In genomic region chr2:218368150-218368528, GRCh38 we compare ENCODE assay signal across 9 cellular contexts. TPM values are rescaled to one million over a fixed set of nuclear protein-coding genes. Genes with fewer than 3 reads are reported as not detected.
DNase-seq lines count a peak whose midpoint lies in the region; ATAC-seq, FAIRE-seq and TF ChIP-seq lines count a peak whose summit lies in the region.
"Had no signal": no experiment of that assay in that cellular context is flagged by ENCODE, and none has a peak within 500 bp of the region (broad histone marks: within the 10 kb centered on the region; RNA-seq: fewer than 3 reads in every experiment).

No MANE protein-coding gene starts in this region.

- no peak for TF ChIP-seq POLR2A in K562 (conservative IDR thresholded peaks at IDR 0.05)
- no peak for TF ChIP-seq POLR2A in tibial nerve (IDR thresholded peaks at IDR 0.05)

- H3K4me1 Mint-ChIP-seq in activated T-cell treated with anti-CD3 and anti-CD28 coated beads, Interleukin-2, amount 50 U/mL, for 24 hours (ENCODE audit: low read depth), result peaks cover 14% of the 10 kb centered on the region

- H3K9me1 ChIP-seq in K562 (ENCODE audit: control insufficient read depth, insufficient read depth, low read length), result no peaks in the 10 kb centered on the region

- H3K27ac ChIP-seq in K562 (ENCODE audit: extremely low read depth, low read depth, low read length), result peak overlapping the region; percentile 89
- H3K27ac ChIP-seq in lung (ENCODE audit: low read depth in 1 of 2, low read length in 1 of 2), result peak overlapping the region; percentile 90 to 97
- H3K27ac ChIP-seq in tibial nerve, result peak overlapping the region; percentile 80 to 94 (median 87)

- H4K20me1 ChIP-seq in K562 (replicated peaks; ENCODE audit: control insufficient read depth, insufficient read depth, low read length), result no peaks in the 10 kb centered on the region

- no peaks in the 10 kb centered on the region for H3K36me3 ChIP-seq in K562 (ENCODE audit: control insufficient read depth, insufficient read depth, low read length)
- H3K36me3 ChIP-seq in lung (ENCODE audit: control insufficient read depth in 2 of 2, insufficient read depth in 2 of 2, low read length in 2 of 2), result no peaks in the 10 kb centered on the region
- no peaks in the 10 kb centered on the region for H3K36me3 ChIP-seq in tibial nerve

- H3K4me3 ChIP-seq in K562 (peak overlapping the region; percentile 56), lung (peak overlapping the region; percentile 42), tibial nerve (peak overlapping the region; percentile 38 to 64 (median 54))

- H3K9me3 ChIP-seq in K562 (replicated peaks; ENCODE audit: control insufficient read depth, insufficient read depth, low read depth, low read length) (no peaks in the 10 kb centered on the region), lung (ENCODE audit: control insufficient read depth in 2 of 2, insufficient read depth in 1 of 2, low read length in 1 of 2) (no peaks in the 10 kb centered on the region), tibial nerve (peaks cover 0 to 7% (median 0%) of the 10 kb centered on the region in 4 donors)

- no peaks in the 10 kb centered on the region for H3K9me3 Mint-ChIP-seq in activated T-cell treated with anti-CD3 and anti-CD28 coated beads, Interleukin-2, amount 50 U/mL, for 24 hours

- ATAC-seq in K562 (no peak), lung (ENCODE audit: insufficient read depth, low FRiP score) (no peak), HG03432 (IDR thresholded peaks at IDR 0.05; ENCODE audit: unreplicated experiment) (no peak)

- H3K9ac ChIP-seq in K562 (ENCODE audit: insufficient read depth in 1 of 2, low read depth in 2 of 2, low read length in 2 of 2), result peak overlapping the region; percentile 94 to 95

- H3K4me2 ChIP-seq in K562 (ENCODE audit: insufficient read depth, low read length), result peak overlapping the region; percentile 93

- intact Hi-C loops in K562 (cut with micrococcal nuclease), result loop anchor here (2.0 kb wide), 1 partner anchor 29 kb away; no protein-coding TSS in a partner anchor

- POLR2A ChIA-PET in K562 (lab: Yijun Ruan, JAX), result interaction anchor here (0.6 to 1.2 kb wide), 3 partner anchors 10 to 35 kb away, joined by 3 to 9 read pairs (median 4); no protein-coding TSS in a partner anchor

- CTCF ChIA-PET in K562 (lab: Yijun Ruan, JAX; ENCODE audit: low intra/inter-chr PET ratio), result no interaction called here

- H3K27me3 Mint-ChIP-seq in activated T-cell treated with anti-CD3 and anti-CD28 coated beads, Interleukin-2, amount 50 U/mL, for 24 hours, result no peaks in the 10 kb centered on the region

- no peak for TF ChIP-seq EP300 in K562 (IDR thresholded peaks at IDR 0.05; ENCODE audit: low read length)
- no peak for TF ChIP-seq EP300 in tibial nerve (IDR thresholded peaks at IDR 0.05)

- TSS peak; percentile 95 for BruUV-seq in K562 (replicated peaks; lab: Mats Ljungman, UMichigan)

- in situ Hi-C loops in K562 (cut with MboI), result no loop called here

- TF ChIP-seq CTCF in K562 (IDR thresholded peaks at IDR 0.05 in 2 of 3, conservative IDR thresholded peaks at IDR 0.05 in 1 of 3; ENCODE audit: insufficient read depth in 2 of 3, low read depth in 1 of 3, low read length in 3 of 3) (no peak), lung (IDR thresholded peaks at IDR 0.05; ENCODE audit: control extremely low read depth, extremely low read depth) (no peak), tibial nerve (IDR thresholded peaks at IDR 0.05) (no peak)

- peak overlapping the region; percentile 91 for H2AFZ ChIP-seq in K562 (ENCODE audit: low read depth, low read length)

- peak overlapping the region; percentile 69 for H3K27ac Mint-ChIP-seq in activated T-cell treated with anti-CD3 and anti-CD28 coated beads, Interleukin-2, amount 50 U/mL, for 24 hours

- no peak for TF ChIP-seq RAD21 in K562 (CRISPR knock-in tag; conservative IDR thresholded peaks at IDR 0.05 in 1 of 2, IDR thresholded peaks at IDR 0.05 in 1 of 2)

- H3K79me2 ChIP-seq in K562 (ENCODE audit: control insufficient read depth, insufficient read depth, low read length), result peaks cover 6% of the 10 kb centered on the region; the same call in 2 of the 3 replicates

- peak overlapping the region; percentile 75 for H3K4me3 Mint-ChIP-seq in activated T-cell treated with anti-CD3 and anti-CD28 coated beads, Interleukin-2, amount 50 U/mL, for 24 hours

- WGBS in K562 (ENCODE audit: insufficient coverage, low coverage, missing lambda C conversion rate), result 70% methylated on average over 9 of the region's 21 CpGs
- 49 to 58% methylated on average over 21 of the region's 21 CpGs for WGBS in lung, 2 donors
- WGBS in tibial nerve, 2 donors, result 64 to 66% methylated on average over 21 of the region's 21 CpGs

- DNase-seq in activated T-cell treated with anti-CD3 and anti-CD28 coated beads, Interleukin-2, amount 50 U/mL, for 24 hours, result no peak
- DNase-seq in activated T-cell treated with anti-CD3 and anti-CD28 coated beads, Interleukin-2, amount 50 U/mL, for 1 hour, result no peak
- no peak for DNase-seq in K562 (ENCODE audit: extremely low read depth in 1 of 4, low spot score in 3 of 4)
- no peak for DNase-seq in lung (ENCODE audit: low spot score)
- DNase-seq in tibial nerve (ENCODE audit: low spot score in 2 of 2), result no peak
- no peak for DNase-seq in 8988T
- no peak for DNase-seq in DMS53 (lab: John Stamatoyannopoulos, UW)

- no peak for FAIRE-seq in K562 (lab: Jason Lieb, UNC)

- peaks cover 6 to 22% of the 10 kb centered on the region in 2 experiments; a peak in 4 of 5 replicates for H3K4me1 ChIP-seq in K562 (replicated peaks in 1 of 2; ENCODE audit: control insufficient read depth in 2 of 2, insufficient read depth in 2 of 2, low read length in 2 of 2)
- H3K4me1 ChIP-seq in lung (ENCODE audit: control insufficient read depth in 2 of 2, insufficient read depth in 2 of 2, low read length in 2 of 2), result peaks cover 0 to 10% of the 10 kb centered on the region in 2 donors
- peaks cover 0 to 28% (median 7%) of the 10 kb centered on the region in 4 donors for H3K4me1 ChIP-seq in tibial nerve

- no peaks in the 10 kb centered on the region for H3K36me3 Mint-ChIP-seq in activated T-cell treated with anti-CD3 and anti-CD28 coated beads, Interleukin-2, amount 50 U/mL, for 24 hours (ENCODE audit: low read depth)

- no peaks in the 10 kb centered on the region for H3K27me3 ChIP-seq in K562 (ENCODE audit: control insufficient read depth in 2 of 2, insufficient read depth in 2 of 2, low read length in 2 of 2)
- no peaks in the 10 kb centered on the region for H3K27me3 ChIP-seq in lung (ENCODE audit: control insufficient read depth, insufficient read depth)
- no peaks in the 10 kb centered on the region for H3K27me3 ChIP-seq in tibial nerve

RNA-seq across cellular contexts. Expression of gene CATIP, which starts 11.5 kb away (rescaled TPM):
- not detected in 2 replicates for total RNA-seq in K562 (2011; cell fraction: chromatin; rRNA removed; ENCODE audit: low replicate concordance)
- total RNA-seq in K562 (2011; cell fraction: nucleolus; rRNA removed), result not detected in 2 replicates
- 1.2 TPM in 1 of 2 replicates, not detected in the other for total RNA-seq in K562 (2011; cell fraction: nucleoplasm; rRNA removed)
- total RNA-seq in K562 (2014; rRNA removed) (not detected in 2 replicates), K562 (2014; rRNA removed; fragmentation: Illumina TruSeq; extraction: Trizol) (not detected in 2 replicates), K562 (2015; rRNA removed; fragmentation: Illumina TruSeq; extraction: Trizol) (not detected in 2 replicates), K562 (2021) (not detected in 2 replicates), lung (10 to 100 TPM in 1 of 2 donors, 1 to 10 TPM in 1; 5.6 to 12.8 TPM), tibial nerve (not detected)
- polyA plus RNA-seq in K562 (2011; rRNA removed) (not detected in 2 replicates), K562 (2014; fragmentation: Illumina TruSeq; extraction: Trizol) (not detected in 2 replicates), K562 (2014; fragmentation: Nextera tagmentation; extraction: Ambion mirVana) (under 1 TPM; 0.06 to 0.08 TPM), K562 (2014; rRNA removed) (0.09 TPM in 1 of 2 replicates, not detected in the other), lung (1 to 10 TPM; 5.6 to 6.3 TPM)
- polyA plus RNA-seq in K562 (2011; cell fraction: cytosol; rRNA removed), result not detected in 2 replicates
- 0.17 TPM in 1 of 2 replicates, not detected in the other for polyA plus RNA-seq in K562 (2011; cell fraction: nucleus; rRNA removed)
- polyA plus RNA-seq in K562 (2012), result 0.18 and 0.37 TPM in 2 replicates
- not detected in 2 replicates for polyA minus RNA-seq in K562 (2011; rRNA and poly(A)+ RNA removed)
- polyA minus RNA-seq in K562 (2011; cell fraction: cytosol; rRNA and poly(A)+ RNA removed), result not detected in 2 replicates
- polyA minus RNA-seq in K562 (2011; cell fraction: nucleus; rRNA and poly(A)+ RNA removed), result not detected in 2 replicates
- total RNA-seq: lung microvascular endothelial cell had no signal

RNA-seq across cellular contexts. Expression of gene SLC11A1, which starts 13.9 kb away (rescaled TPM):
- total RNA-seq in K562 (2011; cell fraction: chromatin; rRNA removed; ENCODE audit: low replicate concordance), result 1.4 and 5.9 TPM in 2 replicates
- 4.3 and 4.5 TPM in 2 replicates for total RNA-seq in K562 (2011; cell fraction: nucleolus; rRNA removed)
- total RNA-seq in K562 (2011; cell fraction: nucleoplasm; rRNA removed), result 3.5 and 4.8 TPM in 2 replicates
- 0.98 and 1.0 TPM in 2 replicates for total RNA-seq in K562 (2014; rRNA removed)
- 0.32 and 0.65 TPM in 2 replicates for total RNA-seq in K562 (2014; rRNA removed; fragmentation: Illumina TruSeq; extraction: Trizol)
- 0.83 and 1.1 TPM in 2 replicates for total RNA-seq in K562 (2015; rRNA removed; fragmentation: Illumina TruSeq; extraction: Trizol)
- total RNA-seq in K562 (2021), result 1.2 and 1.6 TPM in 2 replicates
- polyA plus RNA-seq in K562 (2011; rRNA removed), result 0.54 and 0.64 TPM in 2 replicates
- 0.53 and 1.2 TPM in 2 replicates for polyA plus RNA-seq in K562 (2011; cell fraction: cytosol; rRNA removed)
- polyA plus RNA-seq in K562 (2011; cell fraction: nucleus; rRNA removed), result 1.8 and 2.6 TPM in 2 replicates
- 1.7 and 2.7 TPM in 2 replicates for polyA plus RNA-seq in K562 (2012)
- polyA plus RNA-seq in K562 (2014; fragmentation: Illumina TruSeq; extraction: Trizol), result 0.40 and 0.43 TPM in 2 replicates
- polyA plus RNA-seq in K562 (2014; fragmentation: Nextera tagmentation; extraction: Ambion mirVana), result under 1 TPM; 0.35 to 0.51 TPM
- polyA plus RNA-seq in K562 (2014; rRNA removed), result 0.69 and 0.99 TPM in 2 replicates
- polyA minus RNA-seq in K562 (2011; rRNA and poly(A)+ RNA removed), result 1.3 TPM in 2 replicates
- 0.95 and 1.2 TPM in 2 replicates for polyA minus RNA-seq in K562 (2011; cell fraction: cytosol; rRNA and poly(A)+ RNA removed)
- polyA minus RNA-seq in K562 (2011; cell fraction: nucleus; rRNA and poly(A)+ RNA removed), result 6.3 and 7.7 TPM in 2 replicates
- total RNA-seq in lung, result 100 to 1,000 TPM in 1 of 2 donors, 10 to 100 TPM in 1; 57.6 to 262 TPM
- polyA plus RNA-seq in lung, result 100 to 1,000 TPM; 206 to 359 TPM
- total RNA-seq in tibial nerve, result 100 to 1,000 TPM in 1 of 4 donors, 10 to 100 TPM in 3; 19.0 to 213 (median 52.9) TPM

RNA-seq across cellular contexts. Expression of gene CTDSP1, which starts 31.5 kb away (rescaled TPM):
- total RNA-seq in K562 (2011; cell fraction: chromatin; rRNA removed; ENCODE audit: low replicate concordance), result 51.1 and 151 TPM in 2 replicates
- total RNA-seq in K562 (2011; cell fraction: nucleolus; rRNA removed), result 120 and 129 TPM in 2 replicates
- total RNA-seq in K562 (2011; cell fraction: nucleoplasm; rRNA removed), result 71.7 and 74.3 TPM in 2 replicates
- total RNA-seq in K562 (2014; rRNA removed) (50.8 and 65.8 TPM in 2 replicates), K562 (2014; rRNA removed; fragmentation: Illumina TruSeq; extraction: Trizol) (13.6 and 21.0 TPM in 2 replicates), K562 (2015; rRNA removed; fragmentation: Illumina TruSeq; extraction: Trizol) (45.8 and 45.9 TPM in 2 replicates), K562 (2021) (67.9 and 74.8 TPM in 2 replicates), lung (100 to 1,000 TPM; 155 to 183 TPM), tibial nerve (100 to 1,000 TPM; 122 to 164 (median 140) TPM)
- polyA plus RNA-seq in K562 (2011; rRNA removed) (51.1 and 61.8 TPM in 2 replicates), K562 (2014; fragmentation: Illumina TruSeq; extraction: Trizol) (44.8 and 59.8 TPM in 2 replicates), K562 (2014; fragmentation: Nextera tagmentation; extraction: Ambion mirVana) (1 to 10 TPM; 2.4 to 3.4 TPM), K562 (2014; rRNA removed) (71.5 and 72.9 TPM in 2 replicates), lung (100 to 1,000 TPM; 113 to 123 TPM)
- polyA plus RNA-seq in K562 (2011; cell fraction: cytosol; rRNA removed), result 63.2 and 111 TPM in 2 replicates
- 140 and 333 TPM in 2 replicates for polyA plus RNA-seq in K562 (2011; cell fraction: nucleus; rRNA removed)
- 57.2 and 78.1 TPM in 2 replicates for polyA plus RNA-seq in K562 (2012)
- polyA minus RNA-seq in K562 (2011; rRNA and poly(A)+ RNA removed), result 22.3 and 32.5 TPM in 2 replicates
- 34.5 and 39.1 TPM in 2 replicates for polyA minus RNA-seq in K562 (2011; cell fraction: cytosol; rRNA and poly(A)+ RNA removed)
- polyA minus RNA-seq in K562 (2011; cell fraction: nucleus; rRNA and poly(A)+ RNA removed), result 70.4 and 70.7 TPM in 2 replicates

RNA-seq across cellular contexts. Expression of gene VIL1, which starts 50.8 kb away (rescaled TPM):
- total RNA-seq in K562 (2011; cell fraction: chromatin; rRNA removed; ENCODE audit: low replicate concordance), result 1.4 and 2.1 TPM in 2 replicates
- 0.79 and 1.2 TPM in 2 replicates for total RNA-seq in K562 (2011; cell fraction: nucleolus; rRNA removed)
- total RNA-seq in K562 (2011; cell fraction: nucleoplasm; rRNA removed), result 0.44 and 1.4 TPM in 2 replicates
- total RNA-seq in K562 (2014; rRNA removed) (1.7 and 2.6 TPM in 2 replicates), K562 (2014; rRNA removed; fragmentation: Illumina TruSeq; extraction: Trizol) (1.1 and 1.2 TPM in 2 replicates), K562 (2015; rRNA removed; fragmentation: Illumina TruSeq; extraction: Trizol) (0.51 and 0.75 TPM in 2 replicates), K562 (2021) (2.4 and 2.7 TPM in 2 replicates), lung (under 1 TPM; 0.21 to 0.77 TPM), tibial nerve (not detected)
- polyA plus RNA-seq in K562 (2011; rRNA removed) (0.46 and 0.63 TPM in 2 replicates), K562 (2014; fragmentation: Illumina TruSeq; extraction: Trizol) (1.2 and 2.0 TPM in 2 replicates), K562 (2014; fragmentation: Nextera tagmentation; extraction: Ambion mirVana) (under 1 TPM; 0.62 to 0.73 TPM), K562 (2014; rRNA removed) (1.9 and 3.7 TPM in 2 replicates), lung (under 1 TPM; 0.06 to 0.09 TPM)
- 0.35 and 1.5 TPM in 2 replicates for polyA plus RNA-seq in K562 (2011; cell fraction: cytosol; rRNA removed)
- polyA plus RNA-seq in K562 (2011; cell fraction: nucleus; rRNA removed), result 0.84 and 2.7 TPM in 2 replicates
- polyA plus RNA-seq in K562 (2012), result 0.54 and 0.72 TPM in 2 replicates
- polyA minus RNA-seq in K562 (2011; rRNA and poly(A)+ RNA removed), result 0.60 and 1.7 TPM in 2 replicates
- 0.57 and 1.2 TPM in 2 replicates for polyA minus RNA-seq in K562 (2011; cell fraction: cytosol; rRNA and poly(A)+ RNA removed)
- 0.27 and 0.33 TPM in 2 replicates for polyA minus RNA-seq in K562 (2011; cell fraction: nucleus; rRNA and poly(A)+ RNA removed)
- total RNA-seq: lung microvascular endothelial cell had no signal
